Comparison of ENCODE assay signal across 8 cellular contexts in genomic region chr15:31338879-31339557, GRCh38. TPM values are rescaled to one million over a fixed set of nuclear protein-coding genes. Genes with fewer than 3 reads are reported as not detected.
DNase-seq lines count a peak whose midpoint lies in the region; ATAC-seq and TF ChIP-seq lines count a peak whose summit lies in the region.

No MANE protein-coding gene starts in this region.

- no peaks in the 10 kb centered on the region for H3K9me3 ChIP-seq in SK-N-SH
- H3K9me3 ChIP-seq in mucosa of rectum (ENCODE audit: control insufficient read depth in 2 of 2, low read length in 2 of 2) = no peaks in the 10 kb centered on the region

- H3K4me2 ChIP-seq in SK-N-SH = peak overlapping the region; percentile 75

- H3K27me3 ChIP-seq in SK-N-SH (ENCODE audit: insufficient read depth) (no peaks in the 10 kb centered on the region), mucosa of rectum (ENCODE audit: control insufficient read depth in 2 of 2, insufficient read depth in 2 of 2, low read length in 2 of 2) (no peaks in the 10 kb centered on the region)

- H3K36me3 ChIP-seq in SK-N-SH (replicated peaks in 1 of 2; ENCODE audit: control insufficient read depth in 1 of 2, insufficient read depth in 2 of 2, low read length in 1 of 2) (no peaks in the 10 kb centered on the region), mucosa of rectum (ENCODE audit: control insufficient read depth in 2 of 2, insufficient read depth in 2 of 2, low read length in 2 of 2) (no peaks in the 10 kb centered on the region), urinary bladder (ENCODE audit: insufficient read depth) (no peaks in the 10 kb centered on the region)

- no peak overlapping the region for H3K4me3 ChIP-seq in AG10803 (ENCODE audit: low read length)
- no peak overlapping the region for H3K4me3 ChIP-seq in SK-N-SH (ENCODE audit: low read depth in 2 of 2, low read length in 1 of 2)
- no peak overlapping the region for H3K4me3 ChIP-seq in mucosa of rectum (ENCODE audit: low read length in 2 of 2)
- no peak overlapping the region for H3K4me3 ChIP-seq in urinary bladder (ENCODE audit: low read depth, low read length)

- H3K9ac ChIP-seq in SK-N-SH (peak overlapping the region; percentile 44), mucosa of rectum (ENCODE audit: low read depth in 1 of 2, low read length in 2 of 2) (peak overlapping the region in 1 of 2 donors; percentile 52)

- peaks cover 80% of the 10 kb centered on the region for H3K79me2 ChIP-seq in SK-N-SH (ENCODE audit: insufficient read depth)

- peak; percentile 83 for DNase-seq in AG10803 (ENCODE audit: low read depth)
- peak; percentile 64 for DNase-seq in SK-N-SH
- peak; percentile 81 for DNase-seq in dermis blood vessel endothelial cell
- DNase-seq in stimulated activated CD4-positive, alpha-beta T cell treated with anti-CD3 and anti-CD28 coated beads, Interleukin-2, amount 100 ng/mL, for 48 hours = no peak

- no peak for TF ChIP-seq RAD21 in SK-N-SH (IDR thresholded peaks at IDR 0.05; ENCODE audit: low read length)

- peaks cover 96% of the 10 kb centered on the region for H4K20me1 ChIP-seq in SK-N-SH (ENCODE audit: insufficient read depth)

- H3K4me1 ChIP-seq in SK-N-SH (ENCODE audit: control insufficient read depth in 1 of 2, insufficient read depth in 2 of 2, low read depth in 1 of 2, low read length in 1 of 2) = peaks cover 16 to 81% of the 10 kb centered on the region in 2 experiments; a peak in 3 of 4 replicates
- peaks cover 80 to 81% of the 10 kb centered on the region in 2 donors for H3K4me1 ChIP-seq in mucosa of rectum (ENCODE audit: control insufficient read depth in 2 of 2, insufficient read depth in 2 of 2, low read length in 2 of 2)
- peaks cover 3% of the 10 kb centered on the region for H3K4me1 ChIP-seq in urinary bladder (ENCODE audit: insufficient read depth)

- peaks cover 6% of the 10 kb centered on the region for H3F3A ChIP-seq in SK-N-SH (replicated peaks; ENCODE audit: insufficient read depth)

- H3K27ac ChIP-seq in SK-N-SH (ENCODE audit: low read depth in 2 of 2, low read length in 1 of 2) = peak overlapping the region; percentile 25 to 95; a peak in 3 of 4 replicates
- H3K27ac ChIP-seq in mucosa of rectum (ENCODE audit: low read depth in 2 of 2, low read length in 2 of 2) = peak overlapping the region; percentile 52 to 62
- peak overlapping the region; percentile 55 for H3K27ac ChIP-seq in urinary bladder (ENCODE audit: low read depth)

- H3K9me2 ChIP-seq in SK-N-SH = no peaks in the 10 kb centered on the region

- 43% methylated on average over 9 of the region's 9 CpGs for WGBS in SK-N-SH (ENCODE audit: low lambda C conversion rate)
- WGBS in urinary bladder = 33% methylated on average over 9 of the region's 9 CpGs

- no peak overlapping the region for H2AFZ ChIP-seq in SK-N-SH (ENCODE audit: low read depth)

- POLR2A ChIA-PET in SK-N-SH (lab: Yijun Ruan, JAX) = no interaction called here

- CTCF ChIA-PET in SK-N-SH (lab: Yijun Ruan, JAX) = interaction anchor here (1.2 kb wide), 1 partner anchor 149 kb away, joined by 6 read pairs; no protein-coding TSS in a partner anchor

- ATAC-seq in GM18867 (IDR thresholded peaks at IDR 0.05; ENCODE audit: unreplicated experiment) (peak; percentile 34), HG03196 (IDR thresholded peaks at IDR 0.05; ENCODE audit: unreplicated experiment) (peak; percentile 42)

- TF ChIP-seq EP300 in SK-N-SH (IDR thresholded peaks at IDR 0.05; ENCODE audit: borderline replicate concordance in 1 of 2, low read depth in 1 of 2, low read length in 1 of 2) = no peak

- TF ChIP-seq CTCF in AG10803 (conservative IDR thresholded peaks at IDR 0.05; ENCODE audit: low read length) = no peak
- no peak for TF ChIP-seq CTCF in SK-N-SH (IDR thresholded peaks at IDR 0.05)

TF ChIP-seq in SK-N-SH, 30 proteins besides CTCF, POLR2A, EP300 and RAD21:
- TF ChIP-seq FOXJ3 (CRISPR knock-in tag; IDR thresholded peaks at IDR 0.05) (0 out of 2 replicates have a peak, but pooled peaks have one; percentile 34), FOXM1 (IDR thresholded peaks at IDR 0.05; ENCODE audit: low read depth) (no peak)

RNA-seq across cellular contexts. Expression of gene KLF13, which starts 12.4 kb away (rescaled TPM):
- 7.1 and 8.6 TPM in 2 replicates for polyA plus RNA-seq in SK-N-SH (2012; rRNA removed)
- polyA plus RNA-seq in SK-N-SH (2012; cell fraction: cytosol; rRNA removed) = 9.4 and 11.1 TPM in 2 replicates
- 7.4 and 9.3 TPM in 2 replicates for polyA plus RNA-seq in SK-N-SH (2012; cell fraction: nucleus; rRNA removed)
- total RNA-seq in dermis blood vessel endothelial cell = 35.2 and 41.8 TPM in 2 replicates
- total RNA-seq in urinary bladder = 24.3 TPM
- 65.0 TPM for polyA plus RNA-seq in urinary bladder

Comparison
In these comparisons a context has a peak if more than half of its experiments do, and no peak if none do; other contexts are left out.
1. DNase-seq: peak in AG10803 (single experiment), SK-N-SH (single experiment) and dermis blood vessel endothelial cell (single experiment); none in stimulated activated CD4-positive, alpha-beta T cell treated with anti-CD3 and anti-CD28 coated beads, Interleukin-2, amount 100 ng/mL, for 48 hours (0 of 2).
2. Peak in every context shown above with its lines, with median percentiles within 50 percentile points of each other: H3K27ac ChIP-seq.